ENCODE assay signal across 28 cellular contexts in genomic region chr7:155538293-155538692, GRCh38. TPM values are rescaled to one million over a fixed set of nuclear protein-coding genes. Genes with fewer than 3 reads are reported as not detected.
"Had no signal": no experiment of that assay in that cellular context is flagged by ENCODE, and none has a peak within 500 bp of the region (broad histone marks: within the 10 kb centered on the region; RNA-seq: fewer than 3 reads in every experiment).

No MANE protein-coding gene starts in this region.

- H3K4me2 ChIP-seq: hepatocyte had no signal

- H3K79me2 ChIP-seq: hepatocyte had no signal

- H3K4me3 ChIP-seq: colonic mucosa, gastroesophageal sphincter, heart left ventricle, hepatocyte, lower lobe of right lung, ovary, psoas muscle, sigmoid colon, testis, tibial artery had no signal

- H3K27ac ChIP-seq: colonic mucosa, epithelial cell of prostate, foreskin keratinocyte, gastroesophageal sphincter, heart left ventricle, hepatocyte, lower lobe of right lung, ovary, psoas muscle, sigmoid colon, testis, tibial artery had no signal

- DNase-seq: colonic mucosa; effector memory CD8-positive, alpha-beta T cell; foreskin keratinocyte; heart left ventricle; immature natural killer cell; islet precursor cell; left ventricle myocardium superior; lower lobe of right lung; naive thymus-derived CD8-positive, alpha-beta T cell; nucleus accumbens; ovary; psoas muscle; sigmoid colon; stimulated activated CD4-positive, alpha-beta T cell treated with anti-CD3 and anti-CD28 coated beads, Interleukin-4, amount 100 ng/mL, for 4 hours; stimulated activated naive CD8-positive, alpha-beta T cell treated with anti-CD3 and anti-CD28 coated beads, Interleukin-15, Interleukin-2, amounts not matched to agents 100 U/mL and 50 U/mL, for 24 hours; substantia nigra; testis; tibial artery had no signal

- H3K36me3 ChIP-seq: colonic mucosa, gastroesophageal sphincter, heart left ventricle, lower lobe of right lung, ovary, sigmoid colon, tibial artery had no signal

- H2AFZ ChIP-seq: hepatocyte had no signal

- H3K4me1 ChIP-seq: foreskin keratinocyte had no signal

- H3K27me3 ChIP-seq: ovary, testis had no signal

- H3K9me3 ChIP-seq: colonic mucosa, heart left ventricle, lower lobe of right lung, ovary, psoas muscle, testis, tibial artery had no signal

RNA-seq across cellular contexts. Expression of gene CNPY1, which starts 8.1 kb away (rescaled TPM):
- total RNA-seq: chondrocyte; colonic mucosa; esophagus mucosa; fibroblast of lung; foreskin keratinocyte; gastroesophageal sphincter; heart left ventricle; hepatocyte; left ventricle myocardium superior; lower lobe of right lung; mesenteric fat pad; naive thymus-derived CD8-positive, alpha-beta T cell; ovary; psoas muscle; renal cortical epithelial cell; right cardiac atrium; sigmoid colon had no signal
- polyA plus RNA-seq: fibroblast of lung; foreskin keratinocyte; heart left ventricle; hepatocyte; immature natural killer cell; naive thymus-derived CD8-positive, alpha-beta T cell; psoas muscle; right cardiac atrium; sigmoid colon; urinary bladder had no signal
